In the genomic region with DNA sequence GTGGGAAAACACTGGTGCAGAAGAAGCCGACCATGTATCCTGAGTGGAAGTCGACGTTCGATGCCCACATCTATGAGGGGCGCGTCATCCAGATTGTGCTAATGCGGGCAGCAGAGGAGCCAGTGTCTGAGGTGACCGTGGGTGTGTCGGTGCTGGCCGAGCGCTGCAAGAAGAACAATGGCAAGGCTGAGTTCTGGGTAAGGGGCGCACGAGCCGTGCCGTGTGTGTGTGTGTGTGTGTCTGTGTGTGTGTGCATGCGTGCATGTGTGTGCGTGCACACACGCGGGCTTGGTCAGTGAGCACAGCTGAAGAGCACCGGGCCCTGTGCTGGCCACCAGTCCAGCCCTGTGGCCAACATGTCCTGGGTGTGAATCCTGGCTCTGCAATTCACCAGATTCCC, we compare ENCODE assay signal across 20 cellular contexts.
"Had no signal": no experiment of that assay in that cellular context is flagged by ENCODE, and none has a peak within 500 bp of the region (broad histone marks: within the 10 kb centered on the region; RNA-seq: fewer than 3 reads in every experiment).

No MANE protein-coding gene starts in this region.

- H3K36me3 ChIP-seq: cardiac muscle cell had no signal

- H2AFZ ChIP-seq: hepatocyte had no signal

- H3K9me3 Mint-ChIP-seq: activated CD4-positive, alpha-beta memory T cell treated with anti-CD3 and anti-CD28 coated beads for 36 hours; activated naive CD4-positive, alpha-beta T cell treated with anti-CD3 and anti-CD28 coated beads, Interleukin-2, amount 50 U/mL, for 72 hours; activated T-cell treated with anti-CD3 and anti-CD28 coated beads, Interleukin-2, amount 50 U/mL, for 24 hours; naive thymus-derived CD8-positive, alpha-beta T cell; T-cell had no signal

- H3K27me3 Mint-ChIP-seq: activated CD4-positive, alpha-beta memory T cell treated with anti-CD3 and anti-CD28 coated beads for 36 hours; activated CD4-positive, alpha-beta T cell treated with anti-CD3 and anti-CD28 coated beads for 36 hours; activated CD8-positive, alpha-beta memory T cell treated with anti-CD3 and anti-CD28 coated beads, Interleukin-2, amount 10 ng/mL, durations not matched to agents 7 days and 5 days; activated T-cell treated with anti-CD3 and anti-CD28 coated beads, Interleukin-2, amount 50 U/mL, for 24 hours; naive thymus-derived CD8-positive, alpha-beta T cell; T-cell had no signal

- H3K4me1 Mint-ChIP-seq: activated CD4-positive, alpha-beta T cell treated with anti-CD3 and anti-CD28 coated beads for 36 hours; activated CD8-positive, alpha-beta memory T cell treated with anti-CD3 and anti-CD28 coated beads, Interleukin-2, amount 10 ng/mL, durations not matched to agents 7 days and 5 days had no signal

- H3K27ac Mint-ChIP-seq: activated CD4-positive, alpha-beta memory T cell treated with anti-CD3 and anti-CD28 coated beads for 36 hours; activated CD4-positive, alpha-beta T cell treated with anti-CD3 and anti-CD28 coated beads for 36 hours; activated CD8-positive, alpha-beta memory T cell treated with anti-CD3 and anti-CD28 coated beads, Interleukin-2, amount 10 ng/mL, durations not matched to agents 7 days and 5 days; T-cell had no signal

- H3K4me2 ChIP-seq: hepatocyte had no signal

- H3K4me1 ChIP-seq: prostate gland had no signal

- H3K4me3 ChIP-seq: cardiac muscle cell, esophagus muscularis mucosa, hepatocyte, left lung, prostate gland, stomach, thoracic aorta had no signal

- H3K36me3 Mint-ChIP-seq: activated CD8-positive, alpha-beta memory T cell treated with anti-CD3 and anti-CD28 coated beads, Interleukin-2, amount 10 ng/mL, durations not matched to agents 7 days and 5 days; activated naive CD4-positive, alpha-beta T cell treated with anti-CD3 and anti-CD28 coated beads, Interleukin-2, amount 50 U/mL, for 72 hours had no signal

- FAIRE-seq: kidney, small intestine had no signal

- H3K9me3 ChIP-seq: esophagus muscularis mucosa, left lung, prostate gland, stomach, thoracic aorta had no signal

- H3K79me2 ChIP-seq: hepatocyte had no signal

- H3K27ac ChIP-seq: cardiac muscle cell, esophagus muscularis mucosa, hepatocyte, left lung, prostate gland, stomach, thoracic aorta, VCaP had no signal

- ATAC-seq: activated CD4-positive, alpha-beta T cell treated with anti-CD3 and anti-CD28 coated beads for 36 hours; activated CD8-positive, alpha-beta memory T cell treated with anti-CD3 and anti-CD28 coated beads, Interleukin-2, amount 10 ng/mL, durations not matched to agents 7 days and 5 days; activated naive CD4-positive, alpha-beta T cell treated with anti-CD3 and anti-CD28 coated beads, Interleukin-2, amount 50 U/mL, for 72 hours; left lung; naive thymus-derived CD8-positive, alpha-beta T cell; right cardiac atrium; T-cell had no signal

- H3K4me3 Mint-ChIP-seq: activated CD4-positive, alpha-beta memory T cell treated with anti-CD3 and anti-CD28 coated beads for 36 hours; activated CD4-positive, alpha-beta T cell treated with anti-CD3 and anti-CD28 coated beads for 36 hours; activated CD8-positive, alpha-beta memory T cell treated with anti-CD3 and anti-CD28 coated beads, Interleukin-2, amount 10 ng/mL, durations not matched to agents 7 days and 5 days; activated T-cell treated with anti-CD3 and anti-CD28 coated beads, Interleukin-2, amount 50 U/mL, for 24 hours; T-cell had no signal

- DNase-seq: activated CD4-positive, alpha-beta memory T cell treated with anti-CD3 and anti-CD28 coated beads for 36 hours; activated CD4-positive, alpha-beta T cell treated with anti-CD3 and anti-CD28 coated beads for 36 hours; activated CD8-positive, alpha-beta memory T cell treated with anti-CD3 and anti-CD28 coated beads, Interleukin-2, amount 10 ng/mL, durations not matched to agents 7 days and 5 days; activated effector memory CD4-positive, alpha-beta T cell treated with anti-CD3 and anti-CD28 coated beads, Interleukin-2, amount 50 U/mL, for 16 hours; activated T-cell treated with anti-CD3 and anti-CD28 coated beads, Interleukin-2, amount 50 U/mL, for 24 hours; mammary epithelial cell; naive thymus-derived CD8-positive, alpha-beta T cell; right cardiac atrium; small intestine; stomach; T-cell had no signal
